ENCODE assay signal across 31 cellular contexts in genomic region chrX:133534172-133534571, GRCh38.
"Had no signal": no experiment of that assay in that cellular context is flagged by ENCODE, and none has a peak within 500 bp of the region (broad histone marks: within the 10 kb centered on the region; RNA-seq: fewer than 3 reads in every experiment).

No MANE protein-coding gene starts in this region.

- H3K4me3 Mint-ChIP-seq: natural killer cell; nephron; neural progenitor cell; stimulated activated memory B cell treated with anti-CD40 and anti-IgM and Interleukin-4, amounts not matched to agents 10 μg/mL and 1 μg/mL and 100 μg/mL, for 72 hours; stimulated activated naive CD8-positive, alpha-beta T cell treated with anti-CD3 and anti-CD28 coated beads, Interleukin-15, amount 100 ng/mL, for 72 hours; type B pancreatic cell had no signal

- H3K4me1 ChIP-seq: neural progenitor cell, parathyroid adenoma, psoas muscle, spleen, suprapubic skin, testis, tibial artery, transverse colon, upper lobe of right lung, uterus had no signal

- H3K36me3 ChIP-seq: neural progenitor cell, ovary, spleen, suprapubic skin, tibial artery, transverse colon, upper lobe of right lung, uterus had no signal

- H3K9me3 Mint-ChIP-seq: natural killer cell; nephron; neural progenitor cell; stimulated activated memory B cell treated with anti-CD40 and anti-IgM and Interleukin-4, amounts not matched to agents 10 μg/mL and 1 μg/mL and 100 μg/mL, for 72 hours; stimulated activated naive CD8-positive, alpha-beta T cell treated with anti-CD3 and anti-CD28 coated beads, Interleukin-15, amount 100 ng/mL, for 72 hours; type B pancreatic cell had no signal

- H3K79me2 ChIP-seq: parathyroid adenoma had no signal

- H3K27me3 Mint-ChIP-seq: progenitor cell of endocrine pancreas; stimulated activated memory B cell treated with anti-CD40 and anti-IgM and Interleukin-4, amounts not matched to agents 10 μg/mL and 1 μg/mL and 100 μg/mL, for 72 hours; stimulated activated naive CD8-positive, alpha-beta T cell treated with anti-CD3 and anti-CD28 coated beads, Interleukin-15, amount 100 ng/mL, for 72 hours; type B pancreatic cell had no signal

- H3K36me3 Mint-ChIP-seq: natural killer cell; stimulated activated memory B cell treated with anti-CD40 and anti-IgM and Interleukin-4, amounts not matched to agents 10 μg/mL and 1 μg/mL and 100 μg/mL, for 72 hours had no signal

- H2AFZ ChIP-seq: neural progenitor cell, parathyroid adenoma had no signal

- H3K4me1 Mint-ChIP-seq: natural killer cell; stimulated activated memory B cell treated with anti-CD40 and anti-IgM and Interleukin-4, amounts not matched to agents 10 μg/mL and 1 μg/mL and 100 μg/mL, for 72 hours; stimulated activated naive CD8-positive, alpha-beta T cell treated with anti-CD3 and anti-CD28 coated beads, Interleukin-15, amount 100 ng/mL, for 72 hours had no signal

- H3K27me3 ChIP-seq: neural progenitor cell, ovary, spleen, suprapubic skin, testis, tibial artery, transverse colon, upper lobe of right lung, uterus had no signal

- H3K4me3 ChIP-seq: neural progenitor cell, ovary, psoas muscle, skin epidermis, smooth muscle cell, spleen, suprapubic skin, testis, tibial artery, transverse colon, upper lobe of right lung, uterus had no signal

- H3K27ac ChIP-seq: neural progenitor cell, ovary, parathyroid adenoma, psoas muscle, skin epidermis, spleen, suprapubic skin, testis, tibial artery, transverse colon, upper lobe of right lung, uterus had no signal

- H3K9ac ChIP-seq: neural progenitor cell, parathyroid adenoma had no signal

- H3K4me2 ChIP-seq: neural progenitor cell, smooth muscle cell had no signal

- DNase-seq: natural killer cell; occipital lobe; ovary; posterior cingulate gyrus; psoas muscle; right cardiac atrium; spleen; stimulated activated CD4-positive, alpha-beta T cell treated with anti-CD3 and anti-CD28 coated beads, Interleukin-12 subunit alpha, Interleukin-12 subunit beta, amount 100 ng/mL, for 4 hours; stimulated activated CD4-positive, alpha-beta T cell treated with anti-CD3 and anti-CD28 coated beads, Interleukin-1b, Interleukin-23, amount 100 ng/mL, for 48 hours; stimulated activated CD4-positive, alpha-beta T cell treated with anti-CD3 and anti-CD28 coated beads, Interleukin-4, amount 100 ng/mL, for 1 hour; stimulated activated CD4-positive, alpha-beta T cell treated with anti-CD3 and anti-CD28 coated beads, Interleukin-4, amount 100 ng/mL, for 4 hours; stimulated activated CD8-positive, alpha-beta memory T cell treated with anti-CD3 and anti-CD28 coated beads, Interleukin-4, amount 100 ng/mL, for 48 hours; stimulated activated naive CD4-positive, alpha-beta T cell; stimulated activated naive CD8-positive, alpha-beta T cell treated with anti-CD3 and anti-CD28 coated beads, Interleukin-15, amount 100 ng/mL, for 72 hours; stimulated activated naive CD8-positive, alpha-beta T cell treated with anti-CD3 and anti-CD28 coated beads, Interleukin-15, Interleukin-2, amounts not matched to agents 100 U/mL and 50 U/mL, for 24 hours; substantia nigra; testis; tibial artery; transverse colon; upper lobe of right lung; uterus had no signal

- H3K9me3 ChIP-seq: ovary, psoas muscle, spleen, suprapubic skin, testis, tibial artery, transverse colon, upper lobe of right lung, uterus had no signal

- ATAC-seq: natural killer cell; psoas muscle; right cardiac atrium; sciatic nerve; stimulated activated memory B cell treated with anti-CD40 and anti-IgM and Interleukin-4, amounts not matched to agents 10 μg/mL and 1 μg/mL and 100 μg/mL, for 72 hours; stimulated activated naive CD8-positive, alpha-beta T cell treated with anti-CD3 and anti-CD28 coated beads, Interleukin-15, amount 100 ng/mL, for 72 hours; stimulated activated naive CD8-positive, alpha-beta T cell treated with anti-CD3 and anti-CD28 coated beads, Interleukin-15, Interleukin-2, amounts not matched to agents 100 U/mL and 50 U/mL, for 24 hours; upper lobe of right lung had no signal
